In the genomic region with DNA sequence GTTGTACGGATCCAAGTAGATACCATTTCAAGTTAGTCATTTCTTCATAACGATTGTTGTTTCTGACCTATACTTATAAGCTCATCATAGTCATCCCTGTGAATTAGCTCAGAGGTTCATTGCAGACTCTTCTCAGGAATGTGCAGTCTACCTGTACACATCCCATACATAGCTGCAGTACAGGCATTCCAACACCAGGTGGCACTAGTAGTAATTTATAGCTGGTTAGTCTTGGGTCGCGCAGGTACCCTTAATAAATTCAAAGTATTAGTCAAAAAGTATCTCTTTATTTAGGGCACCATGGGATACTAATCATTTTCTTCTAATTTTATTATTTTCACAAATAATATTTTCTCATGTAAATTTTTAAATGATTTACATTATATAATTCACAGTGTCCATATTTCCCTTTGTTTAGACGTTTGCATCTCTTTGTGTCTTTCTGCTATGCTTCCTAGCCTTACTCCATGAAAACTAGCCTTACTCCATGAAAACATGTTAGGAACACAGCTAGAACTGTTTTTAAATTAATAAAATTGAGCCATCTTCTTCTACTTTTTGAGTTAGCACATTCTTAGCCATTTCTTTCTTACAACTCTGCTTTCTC, we compare ENCODE assay signal across 9 cellular contexts.
DNase-seq lines count a peak whose midpoint lies in the region; ATAC-seq, FAIRE-seq and TF ChIP-seq lines count a peak whose summit lies in the region.
"Had no signal": no experiment of that assay in that cellular context is flagged by ENCODE, and none has a peak within 500 bp of the region (broad histone marks: within the 10 kb centered on the region; RNA-seq: fewer than 3 reads in every experiment).

No MANE protein-coding gene starts in this region.

- no peaks in the 10 kb centered on the region for H3K9me3 Mint-ChIP-seq in activated CD8-positive, alpha-beta T cell treated with anti-CD3 and anti-CD28 coated beads, Interleukin-2, amount 10 ng/mL, durations not matched to agents 7 days and 5 days (ENCODE audit: insufficient read depth)
- no peaks in the 10 kb centered on the region for H3K9me3 Mint-ChIP-seq in osteocyte (ENCODE audit: unreplicated experiment)
- H3K9me3 Mint-ChIP-seq: activated naive CD8-positive, alpha-beta T cell treated with anti-CD3 and anti-CD28 coated beads, Interleukin-2, amount 10 ng/mL, durations not matched to agents 7 days and 5 days had no signal

- TF ChIP-seq CTCF in D721Med (IDR thresholded peaks at IDR 0.05; ENCODE audit: insufficient read depth, missing control alignments) (peak; percentile 78), fibroblast of pulmonary artery (IDR thresholded peaks at IDR 0.05; ENCODE audit: low read length, missing control alignments) (peak; percentile 95), osteocyte (IDR thresholded peaks at IDR 0.05) (peak; percentile 90)

- ATAC-seq in GM19351 (IDR thresholded peaks at IDR 0.05; ENCODE audit: unreplicated experiment) (peak; percentile 92), HG03354 (IDR thresholded peaks at IDR 0.05; ENCODE audit: poor library complexity, severe bottlenecking, unreplicated experiment) (peak; percentile 94), GM21381 (IDR thresholded peaks at IDR 0.05; ENCODE audit: unreplicated experiment) (no peak)
- ATAC-seq in activated CD8-positive, alpha-beta T cell treated with anti-CD3 and anti-CD28 coated beads, Interleukin-2, amount 10 ng/mL, durations not matched to agents 7 days and 5 days, result peak; percentile 53

- H3K4me3 Mint-ChIP-seq in activated CD8-positive, alpha-beta T cell treated with anti-CD3 and anti-CD28 coated beads, Interleukin-2, amount 10 ng/mL, durations not matched to agents 7 days and 5 days, result no peak overlapping the region
- no peak overlapping the region for H3K4me3 Mint-ChIP-seq in osteocyte (ENCODE audit: unreplicated experiment)
- H3K4me3 Mint-ChIP-seq: activated naive CD8-positive, alpha-beta T cell treated with anti-CD3 and anti-CD28 coated beads, Interleukin-2, amount 10 ng/mL, durations not matched to agents 7 days and 5 days had no signal

- no peak overlapping the region for H3K4me3 ChIP-seq in fibroblast of pulmonary artery (replicated peaks; ENCODE audit: low read depth, low read length)

- POLR2A ChIA-PET in activated CD8-positive, alpha-beta T cell treated with anti-CD3 and anti-CD28 coated beads, Interleukin-2, amount 10 ng/mL, durations not matched to agents 7 days and 5 days (lab: Charles Lee), result no interaction called here

- peak; percentile 91 for FAIRE-seq in D721Med (lab: Jason Lieb, UNC)

- H3K27ac Mint-ChIP-seq in activated CD8-positive, alpha-beta T cell treated with anti-CD3 and anti-CD28 coated beads, Interleukin-2, amount 10 ng/mL, durations not matched to agents 7 days and 5 days, result no peak overlapping the region
- H3K27ac Mint-ChIP-seq in osteocyte (ENCODE audit: unreplicated experiment), result no peak overlapping the region
- H3K27ac Mint-ChIP-seq: activated naive CD8-positive, alpha-beta T cell treated with anti-CD3 and anti-CD28 coated beads, Interleukin-2, amount 10 ng/mL, durations not matched to agents 7 days and 5 days had no signal

- no peaks in the 10 kb centered on the region for H3K4me1 Mint-ChIP-seq in activated CD8-positive, alpha-beta T cell treated with anti-CD3 and anti-CD28 coated beads, Interleukin-2, amount 10 ng/mL, durations not matched to agents 7 days and 5 days (ENCODE audit: low read depth)
- peaks cover 13% of the 10 kb centered on the region for H3K4me1 Mint-ChIP-seq in osteocyte (ENCODE audit: unreplicated experiment)
- H3K4me1 Mint-ChIP-seq: activated naive CD8-positive, alpha-beta T cell treated with anti-CD3 and anti-CD28 coated beads, Interleukin-2, amount 10 ng/mL, durations not matched to agents 7 days and 5 days had no signal

- DNase-seq in D721Med (ENCODE audit: insufficient read length, low spot score) (no peak), NCI-H526 treated with DMSO at 0.1 percent for 48 hours (lab: John Stamatoyannopoulos, UW) (peak; percentile 94), fibroblast of pulmonary artery (ENCODE audit: low read depth) (peak; percentile 64), osteocyte (ENCODE audit: extremely low spot score, unreplicated experiment) (no peak)
- peak; percentile 68 for DNase-seq in activated CD8-positive, alpha-beta T cell treated with anti-CD3 and anti-CD28 coated beads, Interleukin-2, amount 10 ng/mL, durations not matched to agents 7 days and 5 days
- DNase-seq: activated naive CD8-positive, alpha-beta T cell treated with anti-CD3 and anti-CD28 coated beads, Interleukin-2, amount 10 ng/mL, durations not matched to agents 7 days and 5 days had no signal

- CTCF ChIA-PET in activated CD8-positive, alpha-beta T cell treated with anti-CD3 and anti-CD28 coated beads, Interleukin-2, amount 10 ng/mL, durations not matched to agents 7 days and 5 days (lab: Charles Lee), result interaction anchor here (0.8 to 2.2 kb wide), 9 partner anchors 9 to 351 kb away, joined by 3 to 9 read pairs (median 3); no protein-coding TSS in a partner anchor

- H3K27me3 Mint-ChIP-seq in activated CD8-positive, alpha-beta T cell treated with anti-CD3 and anti-CD28 coated beads, Interleukin-2, amount 10 ng/mL, durations not matched to agents 7 days and 5 days (ENCODE audit: low read depth), result no peaks in the 10 kb centered on the region
- H3K27me3 Mint-ChIP-seq in osteocyte (ENCODE audit: unreplicated experiment), result no peaks in the 10 kb centered on the region
- H3K27me3 Mint-ChIP-seq: activated naive CD8-positive, alpha-beta T cell treated with anti-CD3 and anti-CD28 coated beads, Interleukin-2, amount 10 ng/mL, durations not matched to agents 7 days and 5 days had no signal

- no peaks in the 10 kb centered on the region for H3K36me3 Mint-ChIP-seq in activated CD8-positive, alpha-beta T cell treated with anti-CD3 and anti-CD28 coated beads, Interleukin-2, amount 10 ng/mL, durations not matched to agents 7 days and 5 days (ENCODE audit: low read depth)
- no peaks in the 10 kb centered on the region for H3K36me3 Mint-ChIP-seq in osteocyte (ENCODE audit: unreplicated experiment)
- H3K36me3 Mint-ChIP-seq: activated naive CD8-positive, alpha-beta T cell treated with anti-CD3 and anti-CD28 coated beads, Interleukin-2, amount 10 ng/mL, durations not matched to agents 7 days and 5 days had no signal

Comparison
In these comparisons a context has a peak if more than half of its experiments do, and no peak if none do; other contexts are left out.
1. DNase-seq: peak in NCI-H526 treated with DMSO at 0.1 percent for 48 hours (single experiment), activated CD8-positive, alpha-beta T cell treated with anti-CD3 and anti-CD28 coated beads, Interleukin-2, amount 10 ng/mL, durations not matched to agents 7 days and 5 days (single experiment) and fibroblast of pulmonary artery (single experiment); none in D721Med (single experiment) and osteocyte (single experiment).
2. Peak in every context shown above with its lines, with median percentiles within 50 percentile points of each other: CTCF ChIP-seq.